In the genomic region with DNA sequence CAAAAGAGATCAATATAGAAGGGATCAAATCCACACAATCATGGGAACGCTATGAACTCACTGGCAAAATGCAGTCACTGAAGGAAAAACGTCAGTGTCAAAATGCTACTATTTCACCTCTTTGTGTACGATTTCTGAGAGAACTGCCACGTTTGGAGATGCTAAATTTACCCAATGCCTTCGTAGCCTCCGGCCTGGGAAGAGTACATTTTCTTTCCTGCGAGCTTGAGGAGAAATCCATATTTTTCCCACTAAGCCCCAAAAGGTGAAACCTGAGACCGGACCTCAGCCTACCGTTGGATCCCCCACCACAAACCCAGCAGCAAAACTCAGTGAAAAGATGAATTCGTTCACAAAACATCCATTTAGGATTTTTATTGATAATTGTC, we compare ENCODE assay signal across 9 cellular contexts.
DNase-seq lines count a peak whose midpoint lies in the region; ATAC-seq and TF ChIP-seq lines count a peak whose summit lies in the region.
"Had no signal": no experiment of that assay in that cellular context is flagged by ENCODE, and none has a peak within 500 bp of the region (broad histone marks: within the 10 kb centered on the region; RNA-seq: fewer than 3 reads in every experiment).

No MANE protein-coding gene starts in this region.

- H3K27me3 ChIP-seq in left ventricle myocardium inferior (ENCODE audit: low read depth) (peaks cover 98% of the 10 kb centered on the region), vagina (no peaks in the 10 kb centered on the region)

- ATAC-seq in left cardiac atrium (no peak), HG03025 (IDR thresholded peaks at IDR 0.05; ENCODE audit: low FRiP score, unreplicated experiment) (no peak), GM18861 (IDR thresholded peaks at IDR 0.05; ENCODE audit: unreplicated experiment) (no peak)
- no peak for ATAC-seq in activated naive CD8-positive, alpha-beta T cell treated with anti-CD3 and anti-CD28 coated beads, Interleukin-2, amount 10 ng/mL, durations not matched to agents 7 days and 5 days (ENCODE audit: low read depth)

- H3K9me3 Mint-ChIP-seq in activated naive CD8-positive, alpha-beta T cell treated with anti-CD3 and anti-CD28 coated beads, Interleukin-2, amount 10 ng/mL, durations not matched to agents 7 days and 5 days = no peaks in the 10 kb centered on the region

- H3K27ac Mint-ChIP-seq in activated naive CD8-positive, alpha-beta T cell treated with anti-CD3 and anti-CD28 coated beads, Interleukin-2, amount 10 ng/mL, durations not matched to agents 7 days and 5 days = no peak overlapping the region

- H3K9me3 ChIP-seq in left ventricle myocardium inferior (replicated peaks) (no peaks in the 10 kb centered on the region), vagina (no peaks in the 10 kb centered on the region)

- no peak for TF ChIP-seq POLR2A in vagina (IDR thresholded peaks at IDR 0.05)

- DNase-seq in left ventricle myocardium inferior (no peak), left cardiac atrium (no peak), left kidney (ENCODE audit: low read depth, low spot score) (peak; percentile 11), vagina (ENCODE audit: extremely low spot score in 2 of 2) (no peak), foreskin melanocyte (no peak)
- DNase-seq in activated naive CD8-positive, alpha-beta T cell treated with anti-CD3 and anti-CD28 coated beads, Interleukin-2, amount 10 ng/mL, durations not matched to agents 7 days and 5 days = no peak
- DNase-seq: occipital lobe had no signal

- H3K36me3 ChIP-seq in left ventricle myocardium inferior (no peaks in the 10 kb centered on the region), vagina (no peaks in the 10 kb centered on the region)

- peak overlapping the region; percentile 80 for H3K4me3 Mint-ChIP-seq in activated naive CD8-positive, alpha-beta T cell treated with anti-CD3 and anti-CD28 coated beads, Interleukin-2, amount 10 ng/mL, durations not matched to agents 7 days and 5 days

- H3K27ac ChIP-seq in left ventricle myocardium inferior (replicated peaks) = no peak overlapping the region
- peak overlapping the region; percentile 14 for H3K27ac ChIP-seq in vagina

- H3K27me3 Mint-ChIP-seq in activated naive CD8-positive, alpha-beta T cell treated with anti-CD3 and anti-CD28 coated beads, Interleukin-2, amount 10 ng/mL, durations not matched to agents 7 days and 5 days = peaks cover 65% of the 10 kb centered on the region

- H3K4me3 ChIP-seq in left ventricle myocardium inferior = peak overlapping the region; percentile 58
- peak overlapping the region; percentile 36 for H3K4me3 ChIP-seq in vagina

- TF ChIP-seq CTCF in left ventricle myocardium inferior (IDR thresholded peaks at IDR 0.05; ENCODE audit: borderline replicate concordance) (no peak), vagina (IDR thresholded peaks at IDR 0.05) (no peak)

- H3K4me1 ChIP-seq in left ventricle myocardium inferior (peaks cover 10% of the 10 kb centered on the region), vagina (peaks cover 12% of the 10 kb centered on the region)

- peaks cover 20% of the 10 kb centered on the region for H3K4me1 Mint-ChIP-seq in activated naive CD8-positive, alpha-beta T cell treated with anti-CD3 and anti-CD28 coated beads, Interleukin-2, amount 10 ng/mL, durations not matched to agents 7 days and 5 days

- POLR2A ChIA-PET in activated naive CD8-positive, alpha-beta T cell treated with anti-CD3 and anti-CD28 coated beads, Interleukin-2, amount 10 ng/mL, durations not matched to agents 7 days and 5 days (lab: Charles Lee) = no interaction called here

- intact Hi-C loops in left ventricle myocardium inferior (cut with micrococcal nuclease) = no loop called here
- intact Hi-C loops in left cardiac atrium (cut with DNase I) = no loop called here
- intact Hi-C loops in vagina (cut with DNase I) = no loop called here

- H3K36me3 Mint-ChIP-seq in activated naive CD8-positive, alpha-beta T cell treated with anti-CD3 and anti-CD28 coated beads, Interleukin-2, amount 10 ng/mL, durations not matched to agents 7 days and 5 days = no peaks in the 10 kb centered on the region
